11 cellular contexts compared by ENCODE assay signal in genomic region chr6:26366504-26366903, GRCh38. TPM values are rescaled to one million over a fixed set of nuclear protein-coding genes. Genes with fewer than 3 reads are reported as not detected.
DNase-seq lines count a peak whose midpoint lies in the region; TF ChIP-seq lines count a peak whose summit lies in the region.
"Had no signal": no experiment of that assay in that cellular context is flagged by ENCODE, and none has a peak within 500 bp of the region (broad histone marks: within the 10 kb centered on the region; RNA-seq: fewer than 3 reads in every experiment).

No MANE protein-coding gene starts in this region.

- no peaks in the 10 kb centered on the region for H3K27me3 Mint-ChIP-seq in mesothelial cell of epicardium (ENCODE audit: low read depth)

- H3K9me3 Mint-ChIP-seq in mesothelial cell of epicardium = no peaks in the 10 kb centered on the region

- no peaks in the 10 kb centered on the region for H3K9me3 ChIP-seq in BLaER1 treated with 17β-estradiol and CSF1 and Interleukin-3, amounts not matched to agents 10 nM and 100 nM (replicated peaks in 1 of 11)

- H3K4me2 ChIP-seq in BLaER1 treated with 17β-estradiol and CSF1 and Interleukin-3, amounts not matched to agents 10 nM and 100 nM = peak overlapping the region; percentile 68 to 94 (median 83)

- peak overlapping the region in 8 of 11 experiments; percentile 2 to 84 (median 81); a peak in 7 of 22 replicates for H3K27ac ChIP-seq in BLaER1 treated with 17β-estradiol and CSF1 and Interleukin-3, amounts not matched to agents 10 nM and 100 nM

- peak overlapping the region in 7 of 10 experiments; percentile 69 to 84 (median 75); a peak in 13 of 20 replicates for H3K4me3 ChIP-seq in BLaER1 treated with 17β-estradiol and CSF1 and Interleukin-3, amounts not matched to agents 10 nM and 100 nM
- peak overlapping the region; percentile 98 for H3K4me3 ChIP-seq in GM08714 (ENCODE audit: low read length)

- H4K20me1 ChIP-seq in BLaER1 treated with 17β-estradiol and CSF1 and Interleukin-3, amounts not matched to agents 10 nM and 100 nM = no peaks in the 10 kb centered on the region

- H3K36me3 ChIP-seq in BLaER1 treated with 17β-estradiol and CSF1 and Interleukin-3, amounts not matched to agents 10 nM and 100 nM = peaks cover 0 to 27% (median 23%) of the 10 kb centered on the region in 11 experiments; a peak in 17 of 22 replicates

- H3K4me1 ChIP-seq in BLaER1 treated with 17β-estradiol and CSF1 and Interleukin-3, amounts not matched to agents 10 nM and 100 nM = peaks cover 23 to 47% (median 34%) of the 10 kb centered on the region in 10 experiments

- peak overlapping the region in 7 of 11 experiments; percentile 44 to 85 (median 84); a peak in 10 of 22 replicates for H3K9ac ChIP-seq in BLaER1 treated with 17β-estradiol and CSF1 and Interleukin-3, amounts not matched to agents 10 nM and 100 nM

- peaks cover 11% of the 10 kb centered on the region for H3K36me3 Mint-ChIP-seq in mesothelial cell of epicardium

- no peak for TF ChIP-seq CTCF in mesothelial cell of epicardium (IDR thresholded peaks at IDR 0.05; ENCODE audit: unreplicated experiment)

- H3K4me1 Mint-ChIP-seq in mesothelial cell of epicardium = peaks cover 3% of the 10 kb centered on the region

- peak; percentile 36 to 70 for DNase-seq in SHP77 (lab: John Stamatoyannopoulos, UW)
- DNase-seq in mesothelial cell of epicardium (ENCODE audit: low spot score in 2 of 2, unreplicated experiment in 2 of 2) = no peak
- no peak for DNase-seq in hippocampal formation (lab: John Stamatoyannopoulos, UW)
- no peak for DNase-seq in T-helper 9 cell
- DNase-seq in inferior parietal cortex (ENCODE audit: extremely low spot score) = no peak
- DNase-seq in Ammon's horn (ENCODE audit: low spot score) = no peak
- DNase-seq: activated CD4-positive, alpha-beta T cell treated with anti-CD3 and anti-CD28 coated beads for 4 hours; caudate nucleus; NCI-H526 treated with DMSO at 0.1 percent for 48 hours had no signal

- no peaks in the 10 kb centered on the region for H3K27me3 ChIP-seq in BLaER1 treated with 17β-estradiol and CSF1 and Interleukin-3, amounts not matched to agents 10 nM and 100 nM

- peak overlapping the region; percentile 22 for H3K4me3 Mint-ChIP-seq in mesothelial cell of epicardium

- H3K27ac Mint-ChIP-seq in mesothelial cell of epicardium = no peak overlapping the region

RNA-seq across cellular contexts. Expression of gene BTN3A2, which starts 1.5 kb away (rescaled TPM):
- total RNA-seq in mesothelial cell of epicardium = 19.2 to 21.5 TPM (median 21.3 TPM) in 3 replicates

RNA-seq across cellular contexts. Expression of gene BTN2A2, which starts 16.4 kb away (rescaled TPM):
- total RNA-seq in mesothelial cell of epicardium = 37.9 to 39.0 TPM (median 38.4 TPM) in 3 replicates

RNA-seq across cellular contexts. Expression of gene BTN3A1, which starts 35.6 kb away (rescaled TPM):
- total RNA-seq in mesothelial cell of epicardium = 37.2 to 39.8 TPM (median 39.0 TPM) in 3 replicates

Comparison
In these comparisons a context has a peak if more than half of its experiments do, and no peak if none do; other contexts are left out.
1. DNase-seq: peak in SHP77 (2 of 2); none in mesothelial cell of epicardium (0 of 2), hippocampal formation (0 of 2), T-helper 9 cell (single experiment), inferior parietal cortex (single experiment) and Ammon's horn (single experiment).